Comparison of ENCODE assay signal across 21 cellular contexts in the genomic region with DNA sequence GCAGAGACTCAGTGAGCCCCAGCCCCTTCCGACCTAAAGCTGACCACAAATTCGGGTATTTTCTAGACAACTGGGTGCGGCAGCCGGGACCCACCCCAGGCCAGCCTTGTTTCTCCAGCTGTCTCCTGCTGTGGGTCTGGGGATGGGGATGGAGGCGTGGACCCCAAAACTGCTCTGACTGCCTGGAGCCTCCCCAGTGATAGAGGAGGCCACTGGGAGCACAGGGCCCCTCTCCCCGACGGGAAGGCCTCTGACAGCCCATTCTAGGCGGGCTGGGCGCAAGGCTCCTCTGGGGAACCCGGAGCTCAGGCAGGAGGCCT. TPM values are rescaled to one million over a fixed set of nuclear protein-coding genes. Genes with fewer than 3 reads are reported as not detected.
"Had no signal": no experiment of that assay in that cellular context is flagged by ENCODE, and none has a peak within 500 bp of the region (broad histone marks: within the 10 kb centered on the region; RNA-seq: fewer than 3 reads in every experiment).

No MANE protein-coding gene starts in this region.

- H3K27me3 ChIP-seq: dorsolateral prefrontal cortex, upper lobe of right lung had no signal

- H3K4me3 ChIP-seq: dorsolateral prefrontal cortex had no signal

- H3K79me2 ChIP-seq: parathyroid adenoma had no signal

- H3K36me3 ChIP-seq: upper lobe of right lung had no signal

- ATAC-seq: activated CD4-positive, CD25-positive, alpha-beta regulatory T cell treated with anti-CD3 and anti-CD28 coated beads, Interleukin-2, amount 50 U/mL, for 24 hours; activated naive CD4-positive, alpha-beta T cell treated with anti-CD3 and anti-CD28 coated beads, Interleukin-2, amount 50 U/mL, for 72 hours; stimulated activated naive CD8-positive, alpha-beta T cell treated with anti-CD3 and anti-CD28 coated beads, Interleukin-15, Interleukin-2, amounts not matched to agents 100 U/mL and 50 U/mL, for 24 hours had no signal

- DNase-seq: activated T-cell treated with anti-CD3 and anti-CD28 coated beads, Interleukin-2, amount 50 U/mL, for 1 hour; amniotic stem cell; dorsolateral prefrontal cortex; immature natural killer cell; left cardiac atrium; retina; stimulated activated CD4-positive, alpha-beta T cell treated with anti-CD3 and anti-CD28 coated beads, Interleukin-12 subunit alpha, Interleukin-12 subunit beta, amount 100 ng/mL, for 4 hours; stimulated activated CD4-positive, alpha-beta T cell treated with anti-CD3 and anti-CD28 coated beads, Interleukin-4, amount 100 ng/mL, for 1 hour; stimulated activated CD8-positive, alpha-beta memory T cell treated with anti-CD3 and anti-CD28 coated beads, Interleukin-4, amount 100 ng/mL, for 48 hours; stimulated activated naive CD8-positive, alpha-beta T cell treated with anti-CD3 and anti-CD28 coated beads, Interleukin-15, Interleukin-2, amounts not matched to agents 100 U/mL and 50 U/mL, for 24 hours; SW 1271 had no signal

- H3K9ac ChIP-seq: parathyroid adenoma had no signal

- H3K27ac ChIP-seq: dorsolateral prefrontal cortex, parathyroid adenoma, upper lobe of right lung had no signal

- H3K9me3 ChIP-seq: upper lobe of right lung had no signal

- H2AFZ ChIP-seq: parathyroid adenoma had no signal

RNA-seq across cellular contexts. Expression of a gene that starts 38.2 kb away (rescaled TPM):
- total RNA-seq: neural crest cell had no signal

RNA-seq across cellular contexts. Expression of a gene that starts 52.3 kb away (rescaled TPM):
- total RNA-seq: activated naive CD4-positive, alpha-beta T cell treated with anti-CD3 and anti-CD28 coated beads, Interleukin-2, amount 50 U/mL, for 72 hours; dorsolateral prefrontal cortex; esophagus mucosa; fibroblast of villous mesenchyme; lung microvascular endothelial cell; mucosa of gallbladder; neural crest cell; temporal lobe; upper lobe of right lung had no signal
- polyA plus RNA-seq: immature natural killer cell had no signal
